In the genomic region with DNA sequence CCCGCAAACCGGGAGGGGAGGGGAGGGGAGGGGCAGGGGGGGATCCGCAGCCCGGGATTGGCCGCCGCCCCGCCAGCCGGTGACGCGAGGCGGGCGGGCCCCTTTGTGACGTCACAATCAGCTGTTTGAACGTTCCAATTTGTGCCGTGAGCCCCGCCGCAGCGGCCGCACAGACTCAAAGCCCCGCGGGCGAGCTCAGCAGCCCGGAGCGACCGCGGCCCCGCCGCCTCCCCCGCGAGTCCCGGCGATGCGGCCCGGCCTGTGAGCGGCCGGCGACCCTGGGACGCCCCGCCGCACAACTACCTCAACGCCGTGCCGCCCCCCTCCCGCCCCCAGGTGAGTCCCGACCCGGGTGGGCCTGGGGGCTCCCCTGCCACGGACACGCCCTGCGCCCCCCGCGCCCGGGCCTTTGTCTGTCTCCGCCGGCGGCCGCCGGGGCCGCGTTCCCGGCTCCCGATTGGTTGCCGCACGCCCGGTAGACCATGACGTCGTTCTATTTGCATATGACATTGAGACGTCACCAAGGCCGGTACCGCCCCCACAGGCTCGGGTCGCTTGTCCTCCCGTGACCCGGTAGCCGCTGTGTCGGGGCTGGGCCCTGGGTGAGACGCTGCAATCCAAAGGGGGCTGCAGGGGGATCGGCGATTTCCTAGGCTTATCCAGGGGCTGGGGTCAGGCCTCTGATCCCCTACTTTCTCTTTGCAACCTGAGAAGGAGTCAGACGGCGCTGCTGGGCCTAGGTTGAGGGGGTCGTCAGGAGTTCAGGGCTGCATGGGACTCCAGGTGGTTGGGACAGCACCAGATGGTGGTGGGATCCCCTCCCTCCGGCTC, we compare ENCODE assay signal across 8 cellular contexts. TPM values are rescaled to one million over a fixed set of nuclear protein-coding genes. Genes with fewer than 3 reads are reported as not detected.
A peak's percentile ranks its signal among the peaks of the same experiment; 100 is the strongest.
DNase-seq lines count a peak whose midpoint lies in the region; ATAC-seq and TF ChIP-seq lines count a peak whose summit lies in the region.

A gene with protein sequence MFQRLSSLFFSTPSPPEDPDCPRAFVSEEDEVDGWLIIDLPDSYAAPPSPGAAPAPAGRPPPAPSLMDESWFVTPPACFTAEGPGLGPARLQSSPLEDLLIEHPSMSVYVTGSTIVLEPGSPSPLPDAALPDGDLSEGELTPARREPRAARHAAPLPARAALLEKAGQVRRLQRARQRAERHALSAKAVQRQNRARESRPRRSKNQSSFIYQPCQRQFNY (plus strand): TSS at position 168 of the 831 bp plus-strand sequence. CDS start 4,396 bp downstream, outside the sequence.

- H3K4me1 Mint-ChIP-seq in immature natural killer cell, result peaks cover 19 to 32% of the 10 kb centered on the region in 2 donors

- H2AFZ ChIP-seq in smooth muscle cell (ENCODE audit: low read depth), result peak within 1 kb of the TSS; percentile 56

- H3K27ac ChIP-seq in smooth muscle cell (ENCODE audit: low read depth), result peak within 1 kb of the TSS; percentile 100

- peak within 1 kb of the TSS; percentile 86 to 97 (median 92) for H3K4me3 Mint-ChIP-seq in immature natural killer cell

- under 1% methylated on average over 36 of the region's 82 CpGs for WGBS in smooth muscle cell (ENCODE audit: low lambda C conversion rate)

- H3F3A ChIP-seq in smooth muscle cell (ENCODE audit: low read depth), result no peaks in the 10 kb centered on the region

- no peaks in the 10 kb centered on the region for H3K36me3 Mint-ChIP-seq in immature natural killer cell

- ATAC-seq in GM18870 (IDR thresholded peaks at IDR 0.05; ENCODE audit: unreplicated experiment) (peak; percentile 40), HG03139 (IDR thresholded peaks at IDR 0.05; ENCODE audit: unreplicated experiment) (peak; percentile 39)

- peaks cover 24 to 30% (median 24%) of the 10 kb centered on the region in 3 donors for H3K27me3 Mint-ChIP-seq in immature natural killer cell (ENCODE audit: low read depth in 3 of 3)

- no peaks in the 10 kb centered on the region for H3K79me2 ChIP-seq in smooth muscle cell (ENCODE audit: low read depth)

- DNase-seq in 8988T (peak; percentile 83), NCI-H345 (lab: John Stamatoyannopoulos, UW) (peak; percentile 93), cardiac fibroblast (ENCODE audit: low read depth in 2 of 2) (peak; percentile 90 to 95), immature natural killer cell (peak; percentile 90 to 93 (median 91)), smooth muscle cell (lab: John Stamatoyannopoulos, UW; ENCODE audit: unreplicated experiment) (peak; percentile 73)
- DNase-seq in activated CD4-positive, CD25-positive, alpha-beta regulatory T cell (lab: John Stamatoyannopoulos, UW), result peak; percentile 50 to 71 (median 62)

- no peak for TF ChIP-seq CTCF in cardiac fibroblast (IDR thresholded peaks at IDR 0.05; ENCODE audit: low read depth, low read length)
- no peak for TF ChIP-seq CTCF in smooth muscle cell (IDR thresholded peaks at IDR 0.05; ENCODE audit: borderline replicate concordance, insufficient read depth, poor library complexity, severe bottlenecking)

- peak within 1 kb of the TSS; percentile 79 to 86 for H3K4me3 ChIP-seq in cardiac fibroblast (replicated peaks in 1 of 2; ENCODE audit: low read depth in 2 of 2, low read length in 2 of 2)
- H3K4me3 ChIP-seq in smooth muscle cell, result peak within 1 kb of the TSS; percentile 99

- peak within 1 kb of the TSS; percentile 100 for H3K9ac ChIP-seq in smooth muscle cell (ENCODE audit: low read depth)

- H3K27ac Mint-ChIP-seq in immature natural killer cell, result peak within 1 kb of the TSS; percentile 89 to 97 (median 96)

- peak within 1 kb of the TSS; percentile 91 for H3K4me2 ChIP-seq in smooth muscle cell

- no peaks in the 10 kb centered on the region for H3K9me3 ChIP-seq in smooth muscle cell (replicated peaks; ENCODE audit: low read depth)

- H3K9me3 Mint-ChIP-seq in immature natural killer cell, result no peaks in the 10 kb centered on the region

- H3K4me1 ChIP-seq in smooth muscle cell (ENCODE audit: low read depth), result peaks cover 6% of the 10 kb centered on the region

- peaks cover 21% of the 10 kb centered on the region for H4K20me1 ChIP-seq in smooth muscle cell (ENCODE audit: low read depth)

- no peaks in the 10 kb centered on the region for H3K36me3 ChIP-seq in smooth muscle cell (ENCODE audit: low read depth)

- H3K27me3 ChIP-seq in smooth muscle cell (ENCODE audit: low read depth), result no peaks in the 10 kb centered on the region

RNA-seq across cellular contexts. Expression of the gene that starts here (rescaled TPM):
- polyA plus RNA-seq in immature natural killer cell (1 to 10 TPM in 1 of 3 donors, under 1 TPM in 2; 0.09 to 1.8 (median 0.53) TPM), smooth muscle cell (15.9 and 17.5 TPM in 2 replicates)
- 11.7 and 13.1 TPM in 2 replicates for total RNA-seq in smooth muscle cell

Comparison
In these comparisons a context has a peak if more than half of its experiments do, and no peak if none do; other contexts are left out.
1. Peak in every context shown above with its lines: DNase-seq, ATAC-seq, H3K4me3 ChIP-seq and H3K27ac ChIP-seq.